In the genomic region with DNA sequence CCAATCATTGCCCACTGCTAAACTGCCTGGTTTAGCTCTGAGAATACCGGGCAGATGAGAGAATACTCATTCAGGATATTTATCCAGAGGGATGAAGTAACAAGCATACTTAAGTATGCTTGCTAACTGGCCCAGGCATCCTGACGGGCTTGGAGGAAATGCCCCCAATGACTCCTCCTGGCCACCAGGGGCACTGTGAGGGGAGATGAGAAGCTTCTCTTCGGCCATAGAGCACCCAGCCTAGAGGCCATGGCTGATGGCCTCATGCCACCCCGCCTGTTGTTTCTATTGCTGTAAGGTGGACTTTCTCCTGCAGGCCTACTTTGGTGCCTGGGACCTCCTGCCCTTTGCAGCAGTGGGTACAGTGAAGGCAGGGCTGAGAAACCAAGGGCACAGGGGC, we compare ENCODE assay signal across 12 cellular contexts.
DNase-seq lines count a peak whose midpoint lies in the region; ATAC-seq and TF ChIP-seq lines count a peak whose summit lies in the region.
"Had no signal": no experiment of that assay in that cellular context is flagged by ENCODE, and none has a peak within 500 bp of the region (broad histone marks: within the 10 kb centered on the region; RNA-seq: fewer than 3 reads in every experiment).

No MANE protein-coding gene starts in this region.

- in situ Hi-C loops in GM23248 (cut with MboI): no loop called here

- H3K9me3 Mint-ChIP-seq in nephron progenitor cell: no peaks in the 10 kb centered on the region

- WGBS in GM23248 (ENCODE audit: low coverage in 1 of 2, low lambda C conversion rate in 2 of 2, missing lambda C conversion rate in 2 of 2), 2 experiments: 47 to 48% methylated on average over 4 of the region's 4 CpGs

- H3F3A ChIP-seq in GM23248 (ENCODE audit: insufficient read depth): no peaks in the 10 kb centered on the region

- H3K4me2 ChIP-seq in GM23248 (ENCODE audit: unreplicated experiment): no peak overlapping the region

- H4K20me1 ChIP-seq in GM23248 (ENCODE audit: insufficient read depth): no peaks in the 10 kb centered on the region

- no peaks in the 10 kb centered on the region; the same call in 1 of the 2 replicates for H3K27me3 ChIP-seq in GM23248 (replicated peaks; ENCODE audit: insufficient read depth)
- H3K27me3 ChIP-seq: neutrophil had no signal

- TF ChIP-seq CTCF in VCaP (conservative IDR thresholded peaks at IDR 0.05) (peak; percentile 22), nephron progenitor cell (IDR thresholded peaks at IDR 0.05) (peak; percentile 18)

- DNase-seq in COLO668 (lab: John Stamatoyannopoulos, UW; ENCODE audit: unreplicated experiment): peak; percentile 2
- DNase-seq in GM23248: peak; percentile 3
- no peak for DNase-seq in nephron progenitor cell
- no peak for DNase-seq in DMS153 treated with DMSO at 0.1 percent for 48 hours (lab: John Stamatoyannopoulos, UW; ENCODE audit: unreplicated experiment)
- DNase-seq in NCI-H1694 treated with DMSO at 0.1 percent for 48 hours (lab: John Stamatoyannopoulos, UW): no peak
- no peak for DNase-seq in NCI-H345 (lab: John Stamatoyannopoulos, UW)
- DNase-seq: central memory CD4-positive, alpha-beta T cell; NCI-H526 treated with DMSO at 0.1 percent for 48 hours had no signal

- H3K27ac ChIP-seq in GM23248 (no peak overlapping the region), VCaP (no peak overlapping the region)
- H3K27ac ChIP-seq: neutrophil had no signal

- no peak overlapping the region for H2AFZ ChIP-seq in GM23248

- no peak overlapping the region for H3K27ac Mint-ChIP-seq in nephron progenitor cell

- no peaks in the 10 kb centered on the region for H3K4me1 ChIP-seq in GM23248 (ENCODE audit: insufficient read depth)

- H3K36me3 ChIP-seq in GM23248 (ENCODE audit: low read depth): no peaks in the 10 kb centered on the region
- H3K36me3 ChIP-seq: neutrophil had no signal

- H3K27me3 Mint-ChIP-seq in nephron progenitor cell (ENCODE audit: low read depth, poor library complexity): peaks cover 14% of the 10 kb centered on the region

- no peak overlapping the region for H3K4me3 ChIP-seq in GM23248

- H3K4me1 Mint-ChIP-seq in nephron progenitor cell: peaks cover 7% of the 10 kb centered on the region

- no peaks in the 10 kb centered on the region for H3K9me3 ChIP-seq in GM23248 (ENCODE audit: low read depth)
- H3K9me3 ChIP-seq: neutrophil had no signal

- H3K36me3 Mint-ChIP-seq in nephron progenitor cell (ENCODE audit: low read depth): no peaks in the 10 kb centered on the region

- no peaks in the 10 kb centered on the region for H3K79me2 ChIP-seq in GM23248 (ENCODE audit: insufficient read depth)

- H3K4me3 Mint-ChIP-seq in nephron progenitor cell: no peak overlapping the region

- H3K9ac ChIP-seq in GM23248: no peak overlapping the region

- H3K9me2 ChIP-seq in GM23248 (ENCODE audit: insufficient read depth): no peaks in the 10 kb centered on the region

- no peak for ATAC-seq in HG03460 (IDR thresholded peaks at IDR 0.05; ENCODE audit: unreplicated experiment)
- ATAC-seq: activated CD4-positive, CD25-positive, alpha-beta regulatory T cell treated with anti-CD3 and anti-CD28 coated beads, Interleukin-2, amount 50 U/mL, for 24 hours had no signal

Comparison
In these comparisons a context has a peak if more than half of its experiments do, and no peak if none do; other contexts are left out.
1. DNase-seq: peak in COLO668 (single experiment) and GM23248 (single experiment); none in nephron progenitor cell (single experiment), DMS153 treated with DMSO at 0.1 percent for 48 hours (single experiment), NCI-H1694 treated with DMSO at 0.1 percent for 48 hours (single experiment) and NCI-H345 (single experiment).